ENCODE assay signal across 13 cellular contexts in the genomic region with DNA sequence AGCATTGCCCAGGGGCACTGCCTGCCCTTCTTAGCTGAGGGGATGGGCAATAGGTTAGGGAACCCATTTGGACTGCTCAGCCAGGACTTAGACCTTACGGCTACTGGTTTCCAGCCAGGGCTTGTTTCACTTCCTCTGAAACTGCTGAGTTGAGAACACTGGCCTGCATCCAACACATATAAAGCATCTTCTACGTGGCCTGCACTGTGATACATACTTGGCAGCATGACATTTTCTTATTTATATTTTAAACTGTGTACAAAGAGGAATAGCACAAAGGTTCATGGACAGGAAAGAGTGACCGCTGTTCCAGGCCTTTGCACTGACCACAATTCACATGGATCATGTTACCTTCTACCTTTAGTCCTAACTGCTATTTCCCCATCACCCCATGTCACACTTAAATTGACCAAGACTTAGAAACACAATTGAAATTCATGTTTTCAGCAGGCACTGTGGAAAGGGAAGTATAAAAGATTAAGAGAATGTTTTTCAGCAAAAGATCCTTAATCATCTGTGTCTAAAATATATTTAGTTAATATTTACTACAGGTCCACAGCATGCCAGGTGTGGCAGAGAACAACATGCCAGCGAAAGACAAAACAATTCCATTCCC. TPM values are rescaled to one million over a fixed set of nuclear protein-coding genes. Genes with fewer than 3 reads are reported as not detected.
A peak's percentile ranks its signal among the peaks of the same experiment; 100 is the strongest.
DNase-seq lines count a peak whose midpoint lies in the region; ATAC-seq, FAIRE-seq and TF ChIP-seq lines count a peak whose summit lies in the region.
"Had no signal": no experiment of that assay in that cellular context is flagged by ENCODE, and none has a peak within 500 bp of the region (broad histone marks: within the 10 kb centered on the region; RNA-seq: fewer than 3 reads in every experiment).

No MANE protein-coding gene starts in this region.

- no peaks in the 10 kb centered on the region for H3K9me3 ChIP-seq in prostate gland

- H3K4me3 ChIP-seq in prostate gland: no peak overlapping the region

- no peak for TF ChIP-seq CTCF in prostate gland (IDR thresholded peaks at IDR 0.05)

- DNase-seq in GM18507 (ENCODE audit: extremely low spot score, insufficient read length, low read depth): peak; percentile 4
- no peak for DNase-seq in medulla oblongata (ENCODE audit: extremely low spot score)
- no peak for DNase-seq in NCI-H2107 treated with DMSO at 0.1 percent for 48 hours (lab: John Stamatoyannopoulos, UW; ENCODE audit: unreplicated experiment)
- DNase-seq in prostate gland (ENCODE audit: low spot score): no peak
- no peak for DNase-seq in NCI-H526 (lab: John Stamatoyannopoulos, UW)
- DNase-seq: aorta; NCI-H774; stimulated activated naive CD8-positive, alpha-beta T cell treated with anti-CD3 and anti-CD28 coated beads, Interleukin-15, amount 100 ng/mL, for 72 hours had no signal

- 31% methylated on average over 4 of the region's 4 CpGs for WGBS in prostate gland

- TF ChIP-seq POLR2A in prostate gland (IDR thresholded peaks at IDR 0.05): no peak

- no peak overlapping the region for H3K27ac ChIP-seq in prostate gland
- H3K27ac ChIP-seq: HL-60 had no signal

- H3K36me3 ChIP-seq in prostate gland: no peaks in the 10 kb centered on the region

- peak; percentile 81 for ATAC-seq in GM21447 (IDR thresholded peaks at IDR 0.05; ENCODE audit: unreplicated experiment)
- ATAC-seq in HG03354 (IDR thresholded peaks at IDR 0.05; ENCODE audit: poor library complexity, severe bottlenecking, unreplicated experiment): peak; percentile 99
- peak; percentile 48 for ATAC-seq in esophagus mucosa
- ATAC-seq: stimulated activated naive CD8-positive, alpha-beta T cell treated with anti-CD3 and anti-CD28 coated beads, Interleukin-15, amount 100 ng/mL, for 72 hours; WTC11 had no signal

- intact Hi-C loops in prostate gland (cut with DNase I): no loop called here

- no peaks in the 10 kb centered on the region for H3K4me1 ChIP-seq in prostate gland (replicated peaks)

- peak; percentile 83 for FAIRE-seq in GM18507 (lab: Jason Lieb, UNC)

- no peaks in the 10 kb centered on the region for H3K27me3 ChIP-seq in prostate gland (replicated peaks; ENCODE audit: insufficient read depth)

RNA-seq across cellular contexts. Expression of a gene that starts 43.7 kb away (rescaled TPM):
- total RNA-seq in esophagus mucosa: 1.00 TPM
- 10 to 100 TPM in 1 of 2 donors, under 1 TPM in 1; 0.36 to 13.2 TPM for total RNA-seq in prostate gland

Comparison
In these comparisons a context has a peak if more than half of its experiments do, and no peak if none do; other contexts are left out.
1. ATAC-seq: peak in every context shown above with its lines; median percentile 99 in HG03354; 81 in GM21447; 48 in esophagus mucosa.